In the genomic region with DNA sequence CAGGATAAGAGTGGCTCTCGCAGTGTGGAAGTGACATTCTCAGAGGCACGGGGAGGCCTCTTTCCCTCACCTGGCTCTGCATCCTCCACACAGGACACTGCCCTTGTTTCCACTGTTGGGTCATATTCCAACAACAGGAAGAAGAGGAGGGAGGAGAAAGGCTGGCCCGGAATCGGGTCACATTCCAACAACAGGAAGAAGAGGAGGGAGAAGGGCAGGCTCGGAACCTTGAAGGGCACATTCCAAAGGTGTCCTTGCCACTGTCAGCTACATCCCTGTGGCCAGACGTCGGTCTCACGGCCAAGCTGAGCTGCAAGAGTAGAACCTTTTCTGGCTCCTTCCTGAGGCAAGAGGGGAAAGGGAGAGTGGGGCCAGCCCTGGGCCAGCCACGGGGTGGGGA, we compare ENCODE assay signal across 27 cellular contexts. TPM values are rescaled to one million over a fixed set of nuclear protein-coding genes. Genes with fewer than 3 reads are reported as not detected.
"Had no signal": no experiment of that assay in that cellular context is flagged by ENCODE, and none has a peak within 500 bp of the region (broad histone marks: within the 10 kb centered on the region; RNA-seq: fewer than 3 reads in every experiment).

No MANE protein-coding gene starts in this region.

- H3K27ac ChIP-seq: Peyer's patch, RWPE1 had no signal

- H3K4me1 Mint-ChIP-seq: activated B cell treated with CpG ODN at 0.5 μM for 24 hours; activated CD4-positive, alpha-beta T cell treated with anti-CD3 and anti-CD28 coated beads, Interleukin-2, amount 10 ng/mL, durations not matched to agents 24 days and 14 days; activated CD8-positive, alpha-beta memory T cell treated with anti-CD3 and anti-CD28 coated beads, Interleukin-2, amount 10 ng/mL, durations not matched to agents 7 days and 5 days; activated naive CD8-positive, alpha-beta T cell treated with anti-CD3 and anti-CD28 coated beads, Interleukin-2, amount 50 U/mL, for 24 hours; T-helper 17 cell had no signal

- DNase-seq: activated B cell treated with CpG ODN at 0.5 μM for 24 hours; activated CD4-positive, alpha-beta T cell treated with anti-CD3 and anti-CD28 coated beads for 1 hour; activated CD4-positive, alpha-beta T cell treated with anti-CD3 and anti-CD28 coated beads, Interleukin-2, amount 10 ng/mL, durations not matched to agents 24 days and 14 days; activated CD4-positive, alpha-beta T cell treated with anti-CD3 and anti-CD28 coated beads, Interleukin-2, amount 50 U/mL, for 48 hours; activated CD8-positive, alpha-beta memory T cell treated with anti-CD3 and anti-CD28 coated beads, Interleukin-2, amount 10 ng/mL, durations not matched to agents 7 days and 5 days; activated effector memory CD4-positive, alpha-beta T cell treated with Interleukin-2 at 50 U/mL for 16 hours; activated naive CD4-positive, alpha-beta T cell; activated naive CD8-positive, alpha-beta T cell treated with anti-CD3 and anti-CD28 coated beads, Interleukin-2, amount 50 U/mL, for 24 hours; activated T-cell treated with anti-CD3 and anti-CD28 coated beads, Interleukin-2, amount 50 U/mL, for 24 hours; amygdala; Karpas-422; MM.1S; NCI-H1105; NCI-H1436 treated with DMSO at 0.1 percent for 48 hours; NCI-H187; NCI-H2081; NCI-H446; NCI-H524; Peyer's patch; SHP77 treated with DMSO at 0.1 percent for 48 hours; T-helper 17 cell; T-helper 9 cell had no signal

- H3K4me1 ChIP-seq: Peyer's patch had no signal

- H3K4me3 Mint-ChIP-seq: activated B cell treated with CpG ODN at 0.5 μM for 24 hours; activated CD4-positive, alpha-beta T cell treated with anti-CD3 and anti-CD28 coated beads, Interleukin-2, amount 10 ng/mL, durations not matched to agents 24 days and 14 days; activated CD8-positive, alpha-beta memory T cell treated with anti-CD3 and anti-CD28 coated beads, Interleukin-2, amount 10 ng/mL, durations not matched to agents 7 days and 5 days; activated naive CD8-positive, alpha-beta T cell treated with anti-CD3 and anti-CD28 coated beads, Interleukin-2, amount 50 U/mL, for 24 hours; activated T-cell treated with anti-CD3 and anti-CD28 coated beads, Interleukin-2, amount 50 U/mL, for 24 hours; activated T-helper 1 cell treated with anti-CD3 and anti-CD28 coated beads, Interleukin-12 subunit alpha, Interleukin-12 subunit beta, Interleukin-2, Interleukin-4 antibody, amounts not matched to agents 30 ng/mL and 10 ng/mL and 1 ng/mL, durations not matched to agents 14 hours and 24 hours and 36 hours; brain; T-helper 17 cell had no signal

- H3K27me3 ChIP-seq: Peyer's patch had no signal

- ATAC-seq: activated CD8-positive, alpha-beta memory T cell treated with anti-CD3 and anti-CD28 coated beads, Interleukin-2, amount 10 ng/mL, durations not matched to agents 7 days and 5 days; activated naive CD4-positive, alpha-beta T cell treated with anti-CD3 and anti-CD28 coated beads, Interleukin-2, amount 50 U/mL, for 72 hours; activated naive CD8-positive, alpha-beta T cell treated with anti-CD3 and anti-CD28 coated beads, Interleukin-2, amount 50 U/mL, for 24 hours; T-helper 17 cell had no signal

- H3K36me3 ChIP-seq: Peyer's patch had no signal

- H3K27ac Mint-ChIP-seq: activated B cell treated with CpG ODN at 0.5 μM for 24 hours; activated CD4-positive, alpha-beta T cell treated with anti-CD3 and anti-CD28 coated beads, Interleukin-2, amount 10 ng/mL, durations not matched to agents 24 days and 14 days; activated CD8-positive, alpha-beta memory T cell treated with anti-CD3 and anti-CD28 coated beads, Interleukin-2, amount 10 ng/mL, durations not matched to agents 7 days and 5 days; activated naive CD4-positive, alpha-beta T cell treated with anti-CD3 and anti-CD28 coated beads, Interleukin-2, amount 50 U/mL, for 72 hours; activated naive CD8-positive, alpha-beta T cell treated with anti-CD3 and anti-CD28 coated beads, Interleukin-2, amount 50 U/mL, for 24 hours; activated T-cell treated with anti-CD3 and anti-CD28 coated beads, Interleukin-2, amount 50 U/mL, for 24 hours; activated T-helper 1 cell treated with anti-CD3 and anti-CD28 coated beads, Interleukin-12 subunit alpha, Interleukin-12 subunit beta, Interleukin-2, Interleukin-4 antibody, amounts not matched to agents 30 ng/mL and 10 ng/mL and 1 ng/mL, durations not matched to agents 14 hours and 24 hours and 36 hours; T-helper 17 cell had no signal

- H3K4me3 ChIP-seq: Peyer's patch had no signal

RNA-seq across cellular contexts. Expression of a gene that starts 25.4 kb away (rescaled TPM):
- total RNA-seq: activated B cell treated with CpG ODN at 0.5 μM for 24 hours; activated CD4-positive, alpha-beta T cell treated with anti-CD3 and anti-CD28 coated beads, Interleukin-2, amount 10 ng/mL, durations not matched to agents 24 days and 14 days; activated CD8-positive, alpha-beta memory T cell treated with anti-CD3 and anti-CD28 coated beads, Interleukin-2, amount 10 ng/mL, durations not matched to agents 7 days and 5 days; activated naive CD4-positive, alpha-beta T cell treated with anti-CD3 and anti-CD28 coated beads, Interleukin-2, amount 50 U/mL, for 72 hours; activated T-helper 1 cell treated with anti-CD3 and anti-CD28 coated beads, Interleukin-12 subunit alpha, Interleukin-12 subunit beta, Interleukin-2, Interleukin-4 antibody, amounts not matched to agents 30 ng/mL and 10 ng/mL and 1 ng/mL, durations not matched to agents 14 hours and 24 hours and 36 hours; Peyer's patch; SK-MEL-5; T-helper 17 cell had no signal

RNA-seq across cellular contexts. Expression of a gene that starts 42.7 kb away (rescaled TPM):
- total RNA-seq: activated B cell treated with CpG ODN at 0.5 μM for 24 hours; activated CD4-positive, alpha-beta T cell treated with anti-CD3 and anti-CD28 coated beads, Interleukin-2, amount 10 ng/mL, durations not matched to agents 24 days and 14 days; activated CD8-positive, alpha-beta memory T cell treated with anti-CD3 and anti-CD28 coated beads, Interleukin-2, amount 10 ng/mL, durations not matched to agents 7 days and 5 days; activated T-helper 1 cell treated with anti-CD3 and anti-CD28 coated beads, Interleukin-12 subunit alpha, Interleukin-12 subunit beta, Interleukin-2, Interleukin-4 antibody, amounts not matched to agents 30 ng/mL and 10 ng/mL and 1 ng/mL, durations not matched to agents 14 hours and 24 hours and 36 hours; Peyer's patch; SK-MEL-5 had no signal
